In the genomic region with DNA sequence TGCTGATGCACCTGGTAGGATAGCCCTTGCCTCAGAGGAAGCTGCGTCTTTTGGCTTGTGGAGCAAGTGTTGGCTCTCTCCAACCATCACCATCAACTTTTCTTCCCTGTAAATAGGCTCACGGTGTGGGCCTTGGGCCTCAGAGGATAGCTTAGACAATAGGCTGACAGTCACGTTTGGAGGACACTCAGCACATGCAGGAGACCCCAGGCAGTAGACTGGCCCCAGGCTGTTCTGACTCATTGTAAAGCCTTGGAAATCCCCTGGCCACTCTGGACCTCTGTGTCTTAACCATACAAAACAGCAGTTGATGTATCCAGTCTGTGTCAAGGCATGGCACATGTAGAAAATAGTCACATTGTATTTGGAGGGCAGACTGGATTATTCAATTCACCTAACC, we compare ENCODE assay signal across 14 cellular contexts. TPM values are rescaled to one million over a fixed set of nuclear protein-coding genes. Genes with fewer than 3 reads are reported as not detected.
DNase-seq lines count a peak whose midpoint lies in the region; ATAC-seq, FAIRE-seq and TF ChIP-seq lines count a peak whose summit lies in the region.
"Had no signal": no experiment of that assay in that cellular context is flagged by ENCODE, and none has a peak within 500 bp of the region (broad histone marks: within the 10 kb centered on the region; RNA-seq: fewer than 3 reads in every experiment).

No MANE protein-coding gene starts in this region.

- no peak overlapping the region for H3K4me3 ChIP-seq in GM12878
- H3K4me3 ChIP-seq: heart left ventricle had no signal

- H3K4me3 Mint-ChIP-seq in activated T-cell treated with anti-CD3 and anti-CD28 coated beads, Interleukin-2, amount 50 U/mL, for 72 hours, result no peak overlapping the region
- no peak overlapping the region for H3K4me3 Mint-ChIP-seq in stimulated activated naive CD8-positive, alpha-beta T cell treated with anti-CD3 and anti-CD28 coated beads, Interleukin-15, amount 100 ng/mL, for 72 hours
- no peak overlapping the region for H3K4me3 Mint-ChIP-seq in type B pancreatic cell

- peak; percentile 74 for FAIRE-seq in GM12878 (lab: Jason Lieb, UNC)

- H3K27ac ChIP-seq in GM12878 (ENCODE audit: control insufficient read depth, insufficient read depth), result peak overlapping the region; percentile 55
- H3K27ac ChIP-seq: heart left ventricle, VCaP had no signal

- WGBS in GM12878 (ENCODE audit: insufficient coverage, insufficient replicate concordance, low lambda C conversion rate, missing lambda C conversion rate), result 63% methylated on average over 3 of the region's 3 CpGs

- in situ Hi-C loops in GM12878 (cut with MboI), result no loop called here

- H3K27ac Mint-ChIP-seq in activated T-cell treated with anti-CD3 and anti-CD28 coated beads, Interleukin-2, amount 50 U/mL, for 72 hours, result peak overlapping the region; percentile 71
- no peak overlapping the region for H3K27ac Mint-ChIP-seq in stimulated activated naive CD8-positive, alpha-beta T cell treated with anti-CD3 and anti-CD28 coated beads, Interleukin-15, amount 100 ng/mL, for 72 hours
- no peak overlapping the region for H3K27ac Mint-ChIP-seq in type B pancreatic cell

- TF ChIP-seq POLR2A in GM12878 (IDR thresholded peaks at IDR 0.05; ENCODE audit: low read depth, low read length), result no peak

- peak; percentile 59 for ATAC-seq in activated T-cell treated with anti-CD3 and anti-CD28 coated beads, Interleukin-2, amount 50 U/mL, for 72 hours (replicated peaks in 1 of 2)
- ATAC-seq in HG03039 (IDR thresholded peaks at IDR 0.05; ENCODE audit: unreplicated experiment), result peak; percentile 44
- peak; percentile 57 for ATAC-seq in GM12878
- peak; percentile 64 for ATAC-seq in stimulated activated naive CD8-positive, alpha-beta T cell treated with anti-CD3 and anti-CD28 coated beads, Interleukin-15, amount 100 ng/mL, for 72 hours
- ATAC-seq: heart left ventricle, Right ventricle myocardium inferior had no signal

- H3K9me3 ChIP-seq in GM12878 (replicated peaks; ENCODE audit: control insufficient read depth, insufficient read depth, low read length), result no peaks in the 10 kb centered on the region
- H3K9me3 ChIP-seq: heart left ventricle had no signal

- no peaks in the 10 kb centered on the region for H3K27me3 Mint-ChIP-seq in activated T-cell treated with anti-CD3 and anti-CD28 coated beads, Interleukin-2, amount 50 U/mL, for 72 hours (ENCODE audit: low read depth)
- no peaks in the 10 kb centered on the region for H3K27me3 Mint-ChIP-seq in stimulated activated naive CD8-positive, alpha-beta T cell treated with anti-CD3 and anti-CD28 coated beads, Interleukin-15, amount 100 ng/mL, for 72 hours
- no peaks in the 10 kb centered on the region for H3K27me3 Mint-ChIP-seq in type B pancreatic cell

- 0 out of 4 replicates have a peak, but pooled peaks of 1 of the 2 experiments have one; percentile 22 for TF ChIP-seq EP300 in GM12878 (IDR thresholded peaks at IDR 0.05; ENCODE audit: borderline replicate concordance in 1 of 2, control insufficient read depth in 1 of 2, low read depth in 2 of 2, low read length in 2 of 2)

- 0 out of 2 replicates have a peak, but pooled peaks cover under 1% of the 10 kb centered on the region for H4K20me1 ChIP-seq in GM12878 (ENCODE audit: control insufficient read depth, insufficient read depth)

- no peak for TF ChIP-seq CTCF in GM12878 (IDR thresholded peaks at IDR 0.05 in 2 of 3, conservative IDR thresholded peaks at IDR 0.05 in 1 of 3; ENCODE audit: control insufficient read depth in 2 of 3, extremely low read depth in 1 of 3, insufficient read depth in 1 of 3, low read depth in 3 of 3, low read length in 3 of 3)
- TF ChIP-seq CTCF in type B pancreatic cell (conservative IDR thresholded peaks at IDR 0.05), result no peak

- RAD21 ChIA-PET in GM12878 (lab: Charles Lee; ENCODE audit: unreplicated experiment), result interaction anchor here (8.6 kb wide), 1 partner anchor 40 kb away, joined by 115 read pairs; no protein-coding TSS in a partner anchor

- H3K9ac ChIP-seq in GM12878 (ENCODE audit: control insufficient read depth, insufficient read depth, low read length), result no peak overlapping the region; the same call in 1 of the 2 replicates

- H3K4me1 ChIP-seq in GM12878 (ENCODE audit: control insufficient read depth, insufficient read depth, low read length), result peaks cover 10% of the 10 kb centered on the region
- H3K4me1 ChIP-seq: heart left ventricle had no signal

- no peaks in the 10 kb centered on the region for H3K9me3 Mint-ChIP-seq in activated T-cell treated with anti-CD3 and anti-CD28 coated beads, Interleukin-2, amount 50 U/mL, for 72 hours
- H3K9me3 Mint-ChIP-seq in stimulated activated naive CD8-positive, alpha-beta T cell treated with anti-CD3 and anti-CD28 coated beads, Interleukin-15, amount 100 ng/mL, for 72 hours, result no peaks in the 10 kb centered on the region
- H3K9me3 Mint-ChIP-seq in type B pancreatic cell, result no peaks in the 10 kb centered on the region

- H3K79me2 ChIP-seq in GM12878 (ENCODE audit: control insufficient read depth, insufficient read depth, low read length), result no peaks in the 10 kb centered on the region

- H3K36me3 Mint-ChIP-seq in activated T-cell treated with anti-CD3 and anti-CD28 coated beads, Interleukin-2, amount 50 U/mL, for 72 hours (ENCODE audit: insufficient read depth in 2 of 2), result peaks cover 8 to 21% of the 10 kb centered on the region in 2 donors
- peaks cover 27% of the 10 kb centered on the region for H3K36me3 Mint-ChIP-seq in type B pancreatic cell

- H3K27me3 ChIP-seq in GM12878 (replicated peaks in 1 of 2; ENCODE audit: control insufficient read depth in 2 of 2, insufficient read depth in 2 of 2, low read length in 1 of 2), result no peaks in the 10 kb centered on the region
- H3K27me3 ChIP-seq: heart left ventricle had no signal

- H3K36me3 ChIP-seq in GM12878 (ENCODE audit: control insufficient read depth in 2 of 2, insufficient read depth in 2 of 2, low read length in 1 of 2), result peaks cover 41 to 53% of the 10 kb centered on the region in 2 experiments

- no peak for DNase-seq in activated T-cell treated with anti-CD3 and anti-CD28 coated beads, Interleukin-2, amount 50 U/mL, for 72 hours
- DNase-seq in activated T-cell treated with anti-CD3 and anti-CD28 coated beads, Interleukin-2, amount 50 U/mL, for 48 hours, result no peak
- DNase-seq in GM12878 (ENCODE audit: low read depth, low spot score) (no peak), COLO829 (ENCODE audit: low spot score) (no peak), NCI-H524 (lab: John Stamatoyannopoulos, UW) (no peak), type B pancreatic cell (ENCODE audit: extremely low spot score, unreplicated experiment) (no peak)
- no peak for DNase-seq in stimulated activated naive CD8-positive, alpha-beta T cell treated with anti-CD3 and anti-CD28 coated beads, Interleukin-15, amount 100 ng/mL, for 72 hours
- DNase-seq: activated gamma-delta T cell, heart left ventricle, NCI-H2171, retina had no signal

- H3K4me1 Mint-ChIP-seq in activated T-cell treated with anti-CD3 and anti-CD28 coated beads, Interleukin-2, amount 50 U/mL, for 72 hours (ENCODE audit: low read depth), result no peaks in the 10 kb centered on the region
- H3K4me1 Mint-ChIP-seq in stimulated activated naive CD8-positive, alpha-beta T cell treated with anti-CD3 and anti-CD28 coated beads, Interleukin-15, amount 100 ng/mL, for 72 hours, result peaks cover 11% of the 10 kb centered on the region
- H3K4me1 Mint-ChIP-seq in type B pancreatic cell (ENCODE audit: unreplicated experiment), result peaks cover 7% of the 10 kb centered on the region

- intact Hi-C loops in GM12878 (cut with micrococcal nuclease; ENCODE audit: unreplicated experiment), result no loop called here

- SMC1A ChIA-PET in GM12878 (lab: Charles Lee; ENCODE audit: uncharacterized antibody, unreplicated experiment), result interaction anchor here (8.1 kb wide), 1 partner anchor 40 kb away, joined by 127 read pairs; no protein-coding TSS in a partner anchor

- peak overlapping the region; percentile 30; the same call in 1 of the 2 replicates for H3K4me2 ChIP-seq in GM12878 (ENCODE audit: control insufficient read depth, insufficient read depth)

- CTCF ChIA-PET in GM12878 (lab: Yijun Ruan, JAX), result interaction anchor here (1.0 to 14.0 kb wide), 4 partner anchors 11 to 42 kb away, joined by 3 to 274 read pairs (median 4); no protein-coding TSS in a partner anchor

- no peak for TF ChIP-seq RAD21 in GM12878 (IDR thresholded peaks at IDR 0.05; ENCODE audit: insufficient read depth, low read depth, low read length)

- no peak overlapping the region for H2AFZ ChIP-seq in GM12878 (ENCODE audit: control insufficient read depth, low read depth, low read length)

- POLR2A ChIA-PET in GM12878 (lab: Charles Lee), result interaction anchor here (0.6 to 1.1 kb wide), 4 partner anchors 9 to 316 kb away, joined by 3 to 4 read pairs (median 3); no protein-coding TSS in a partner anchor

- no TSS peak for BruUV-seq in GM12878 (replicated peaks; lab: Mats Ljungman, UMichigan)

RNA-seq across cellular contexts. Expression of gene CD74, which starts 18.6 kb away (rescaled TPM):
- 100 to 1,000 TPM; 363 to 455 TPM for total RNA-seq in activated T-cell treated with anti-CD3 and anti-CD28 coated beads, Interleukin-2, amount 50 U/mL, for 72 hours
- 2,823 and 2,919 TPM in 2 replicates for total RNA-seq in GM12878 (2013; cell fraction: nucleolus; rRNA removed)
- total RNA-seq in GM12878 (2014; rRNA removed), result 10,156 and 11,063 TPM in 2 replicates
- 2,507 and 2,767 TPM in 2 replicates for total RNA-seq in GM12878 (2014; rRNA removed; fragmentation: Illumina TruSeq; extraction: Trizol)
- 4,973 and 5,010 TPM in 2 replicates for total RNA-seq in GM12878 (2021)
- polyA plus RNA-seq in GM12878 (2011; ENCODE audit: low read depth), result 4,271 TPM
- 309 and 1,760 TPM in 2 replicates for polyA plus RNA-seq in GM12878 (2011; rRNA removed)
- polyA plus RNA-seq in GM12878 (2011; cell fraction: cytosol; rRNA removed), result 1,718 and 2,321 TPM in 2 replicates
- polyA plus RNA-seq in GM12878 (2011; cell fraction: nucleus; rRNA removed), result 1,510 and 1,766 TPM in 2 replicates
- polyA plus RNA-seq in GM12878 (2012), result 6,323 and 7,232 TPM in 2 replicates
- polyA plus RNA-seq in GM12878 (2014; fragmentation: Illumina TruSeq; extraction: Trizol), result 3,291 and 4,542 TPM in 2 replicates
- polyA plus RNA-seq in GM12878 (2014; fragmentation: Nextera tagmentation; extraction: Ambion mirVana), result 1,000 to 10,000 TPM; 1,387 to 2,107 TPM
- 3,302 and 5,141 TPM in 2 replicates for polyA plus RNA-seq in GM12878 (2014; rRNA removed)
- 1,000 to 10,000 TPM; 6,006 to 6,596 TPM for polyA plus RNA-seq in GM12878 (2016; fragmentation: Nextera tagmentation; extraction: Ambion mirVana)
- polyA minus RNA-seq in GM12878 (2011; rRNA and poly(A)+ RNA removed), result 1,457 and 1,517 TPM in 2 replicates
- 1,302 and 1,364 TPM in 2 replicates for polyA minus RNA-seq in GM12878 (2011; cell fraction: cytosol; rRNA and poly(A)+ RNA removed)
- 388 and 604 TPM in 2 replicates for polyA minus RNA-seq in GM12878 (2011; cell fraction: nucleus; rRNA and poly(A)+ RNA removed)
- 24.9 and 37.2 TPM in 2 replicates for total RNA-seq in type B pancreatic cell (ENCODE audit: low replicate concordance)

RNA-seq across cellular contexts. Expression of gene TCOF1, which starts 36.6 kb away (rescaled TPM):
- total RNA-seq in activated T-cell treated with anti-CD3 and anti-CD28 coated beads, Interleukin-2, amount 50 U/mL, for 72 hours, result 10 to 100 TPM; 55.5 to 62.3 TPM
- 55.0 and 67.3 TPM in 2 replicates for total RNA-seq in GM12878 (2013; cell fraction: nucleolus; rRNA removed)
- total RNA-seq in GM12878 (2014; rRNA removed) (35.0 and 42.1 TPM in 2 replicates), GM12878 (2014; rRNA removed; fragmentation: Illumina TruSeq; extraction: Trizol) (30.5 and 35.6 TPM in 2 replicates), GM12878 (2021) (74.7 and 83.9 TPM in 2 replicates), type B pancreatic cell (ENCODE audit: low replicate concordance) (42.6 and 65.3 TPM in 2 replicates)
- polyA plus RNA-seq in GM12878 (2011; ENCODE audit: low read depth), result 11.1 TPM
- polyA plus RNA-seq in GM12878 (2011; rRNA removed) (6.4 and 12.7 TPM in 2 replicates), GM12878 (2014; fragmentation: Illumina TruSeq; extraction: Trizol) (39.4 and 56.1 TPM in 2 replicates), GM12878 (2014; fragmentation: Nextera tagmentation; extraction: Ambion mirVana) (10 to 100 TPM in 1 of 2 experiments, 1 to 10 TPM in 1; 8.7 to 12.3 TPM), GM12878 (2014; rRNA removed) (35.4 and 44.6 TPM in 2 replicates), GM12878 (2016; fragmentation: Nextera tagmentation; extraction: Ambion mirVana) (10 to 100 TPM; 71.2 to 76.3 TPM)
- polyA plus RNA-seq in GM12878 (2011; cell fraction: cytosol; rRNA removed), result 17.0 and 18.6 TPM in 2 replicates
- polyA plus RNA-seq in GM12878 (2011; cell fraction: nucleus; rRNA removed), result 48.4 and 68.2 TPM in 2 replicates
- polyA plus RNA-seq in GM12878 (2012), result 20.7 and 25.6 TPM in 2 replicates
- polyA minus RNA-seq in GM12878 (2011; rRNA and poly(A)+ RNA removed), result 14.8 and 21.1 TPM in 2 replicates
- 11.4 and 13.2 TPM in 2 replicates for polyA minus RNA-seq in GM12878 (2011; cell fraction: cytosol; rRNA and poly(A)+ RNA removed)
- 19.5 and 38.2 TPM in 2 replicates for polyA minus RNA-seq in GM12878 (2011; cell fraction: nucleus; rRNA and poly(A)+ RNA removed)

RNA-seq across cellular contexts. Expression of gene RPS14, which starts 55.4 kb away (rescaled TPM):
- total RNA-seq in activated T-cell treated with anti-CD3 and anti-CD28 coated beads, Interleukin-2, amount 50 U/mL, for 72 hours, result 1,000 to 10,000 TPM; 2,954 to 3,917 TPM
- total RNA-seq in GM12878 (2013; cell fraction: nucleolus; rRNA removed), result 281 and 294 TPM in 2 replicates
- total RNA-seq in GM12878 (2014; rRNA removed), result 3,103 and 3,139 TPM in 2 replicates
- total RNA-seq in GM12878 (2014; rRNA removed; fragmentation: Illumina TruSeq; extraction: Trizol), result 2,472 and 2,596 TPM in 2 replicates
- 3,369 and 3,514 TPM in 2 replicates for total RNA-seq in GM12878 (2021)
- 9,466 TPM for polyA plus RNA-seq in GM12878 (2011; ENCODE audit: low read depth)
- 3,820 and 3,850 TPM in 2 replicates for polyA plus RNA-seq in GM12878 (2011; rRNA removed)
- 6,340 and 8,149 TPM in 2 replicates for polyA plus RNA-seq in GM12878 (2011; cell fraction: cytosol; rRNA removed)
- 1,312 and 1,697 TPM in 2 replicates for polyA plus RNA-seq in GM12878 (2011; cell fraction: nucleus; rRNA removed)
- 4,574 and 5,154 TPM in 2 replicates for polyA plus RNA-seq in GM12878 (2012)
- polyA plus RNA-seq in GM12878 (2014; fragmentation: Illumina TruSeq; extraction: Trizol), result 3,219 and 4,047 TPM in 2 replicates
- 1,000 to 10,000 TPM; 2,295 to 2,356 TPM for polyA plus RNA-seq in GM12878 (2014; fragmentation: Nextera tagmentation; extraction: Ambion mirVana)
- 3,649 and 3,781 TPM in 2 replicates for polyA plus RNA-seq in GM12878 (2014; rRNA removed)
- polyA plus RNA-seq in GM12878 (2016; fragmentation: Nextera tagmentation; extraction: Ambion mirVana), result 1,000 to 10,000 TPM; 2,318 to 2,319 TPM
- polyA minus RNA-seq in GM12878 (2011; rRNA and poly(A)+ RNA removed), result 1,451 and 1,695 TPM in 2 replicates
- 359 and 410 TPM in 2 replicates for polyA minus RNA-seq in GM12878 (2011; cell fraction: cytosol; rRNA and poly(A)+ RNA removed)
- polyA minus RNA-seq in GM12878 (2011; cell fraction: nucleus; rRNA and poly(A)+ RNA removed), result 135 and 152 TPM in 2 replicates
- 2,469 and 2,543 TPM in 2 replicates for total RNA-seq in type B pancreatic cell (ENCODE audit: low replicate concordance)
